ENCODE assay signal across 6 cellular contexts in the genomic region with DNA sequence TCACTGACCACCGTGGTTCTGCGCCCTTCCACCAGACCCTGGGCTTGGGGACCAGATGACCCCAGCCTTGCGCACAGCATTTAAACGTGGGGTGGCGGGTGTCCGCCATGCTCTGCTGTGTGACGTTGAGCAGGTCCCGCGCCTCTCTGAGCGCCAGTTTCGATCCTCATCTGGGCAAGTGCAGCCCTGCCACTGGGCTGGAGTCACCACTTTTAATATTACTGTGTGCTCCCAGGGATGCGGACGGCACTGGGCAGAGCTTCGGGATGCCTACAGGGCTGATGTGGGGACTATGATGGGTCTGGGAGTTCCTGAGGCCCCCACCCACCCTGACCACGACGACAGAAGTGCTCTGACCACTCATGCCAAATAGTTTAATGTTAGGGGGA.
A peak's percentile ranks its signal among the peaks of the same experiment; 100 is the strongest.
DNase-seq lines count a peak whose midpoint lies in the region; ATAC-seq and TF ChIP-seq lines count a peak whose summit lies in the region.

No MANE protein-coding gene starts in this region.

- H3K4me1 ChIP-seq in DOHH2 (ENCODE audit: control insufficient read depth, low read length): peaks cover 30% of the 10 kb centered on the region
- H3K4me1 ChIP-seq in adipocyte (ENCODE audit: control insufficient read depth, insufficient read depth, low read length): peaks cover 9% of the 10 kb centered on the region
- H3K4me1 ChIP-seq in mucosa of stomach (ENCODE audit: control insufficient read depth, insufficient read depth, low read length): peaks cover 47% of the 10 kb centered on the region

- ATAC-seq in GM19467 (IDR thresholded peaks at IDR 0.05; ENCODE audit: unreplicated experiment): no peak
- ATAC-seq in GM18867 (IDR thresholded peaks at IDR 0.05; ENCODE audit: unreplicated experiment): no peak

- H3K4me3 ChIP-seq in DOHH2 (ENCODE audit: low read length) (peak overlapping the region; percentile 92), adipocyte (ENCODE audit: low read length) (peak overlapping the region; percentile 87), mucosa of stomach (ENCODE audit: low read length) (peak overlapping the region; percentile 33)

- H3K9me2 ChIP-seq in DOHH2 (replicated peaks; ENCODE audit: control insufficient read depth, low read length): no peaks in the 10 kb centered on the region

- H3K9ac ChIP-seq in adipocyte (ENCODE audit: low read length) (peak overlapping the region; percentile 85), mucosa of stomach (ENCODE audit: low read length) (peak overlapping the region; percentile 79)

- no peaks in the 10 kb centered on the region; the same call in none of the 2 replicates for H3K79me2 ChIP-seq in DOHH2 (ENCODE audit: control insufficient read depth, low read length)

- H3K9me3 ChIP-seq in DOHH2 (ENCODE audit: control insufficient read depth, insufficient read depth, low read length) (no peaks in the 10 kb centered on the region), adipocyte (ENCODE audit: control insufficient read depth, low read length) (no peaks in the 10 kb centered on the region), mucosa of stomach (ENCODE audit: control insufficient read depth, low read length) (no peaks in the 10 kb centered on the region)

- H3K36me3 ChIP-seq in DOHH2 (ENCODE audit: control insufficient read depth, low read length): peaks cover 6% of the 10 kb centered on the region; the same call in 1 of the 2 replicates
- no peaks in the 10 kb centered on the region for H3K36me3 ChIP-seq in adipocyte (ENCODE audit: control insufficient read depth, insufficient read depth, low read length, severe bottlenecking)
- H3K36me3 ChIP-seq in mucosa of stomach (ENCODE audit: control insufficient read depth, insufficient read depth, low read length): no peaks in the 10 kb centered on the region

- H3K27me3 ChIP-seq in DOHH2 (ENCODE audit: control insufficient read depth, low read length): no peaks in the 10 kb centered on the region
- H3K27me3 ChIP-seq in adipocyte (replicated peaks; ENCODE audit: control insufficient read depth, insufficient read depth, low read length): peaks cover 15% of the 10 kb centered on the region
- no peaks in the 10 kb centered on the region for H3K27me3 ChIP-seq in mucosa of stomach (ENCODE audit: control insufficient read depth, insufficient read depth, low read length)

- DNase-seq in adipocyte (ENCODE audit: low read depth) (no peak), DMS 273 treated with DMSO at 0.1 percent for 48 hours (lab: John Stamatoyannopoulos, UW) (no peak)

- H3K27ac ChIP-seq in DOHH2 (ENCODE audit: low read depth, low read length): peak overlapping the region; percentile 52; the same call in 1 of the 2 replicates

- H3K4me2 ChIP-seq in DOHH2 (ENCODE audit: low read length): peak overlapping the region; percentile 96

- H3F3A ChIP-seq in DOHH2 (ENCODE audit: control insufficient read depth, insufficient read depth): no peaks in the 10 kb centered on the region

- H4K20me1 ChIP-seq in DOHH2 (ENCODE audit: control insufficient read depth, insufficient read depth, low read depth, low read length): no peaks in the 10 kb centered on the region

- TF ChIP-seq CTCF in DOHH2 (IDR thresholded peaks at IDR 0.05; ENCODE audit: low read depth, low read length, poor library complexity, severe bottlenecking): peak; percentile 12

Comparison
In these comparisons a context has a peak if more than half of its experiments do, and no peak if none do; other contexts are left out.
1. H3K4me3 ChIP-seq: peak in every context shown above with its lines; median percentile 92 in DOHH2; 87 in adipocyte; 33 in mucosa of stomach.